In the genomic region with DNA sequence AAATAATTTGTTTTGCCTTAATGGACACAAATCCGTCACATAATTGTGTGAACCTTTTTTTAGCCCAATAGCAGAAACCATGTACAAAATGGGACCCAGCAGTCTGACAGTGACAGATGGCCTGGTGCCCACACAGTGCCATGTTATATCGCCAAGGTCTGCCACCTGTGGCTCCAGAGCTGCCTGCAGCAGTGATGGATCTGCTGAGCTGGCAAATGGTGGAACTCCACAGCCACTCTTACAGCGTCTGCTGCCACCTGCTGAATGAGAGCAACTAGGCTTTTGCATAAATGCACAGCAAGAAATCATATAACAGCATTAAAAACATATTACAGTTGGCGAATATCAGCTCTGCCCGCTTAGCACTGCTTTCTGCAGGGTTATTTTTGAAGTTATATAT, we compare ENCODE assay signal across 8 cellular contexts. TPM values are rescaled to one million over a fixed set of nuclear protein-coding genes. Genes with fewer than 3 reads are reported as not detected.
DNase-seq lines count a peak whose midpoint lies in the region; ATAC-seq and TF ChIP-seq lines count a peak whose summit lies in the region.

No MANE protein-coding gene starts in this region.

- no peak for TF ChIP-seq EP300 in stomach (IDR thresholded peaks at IDR 0.05)

- DNase-seq in Daoy (ENCODE audit: low read depth) (peak; percentile 34), SW480 (ENCODE audit: low spot score) (peak; percentile 61), fibroblast of villous mesenchyme (ENCODE audit: low read depth) (peak; percentile 60), stomach (peak; percentile 73), NCI-H2029 (lab: John Stamatoyannopoulos, UW) (no peak), vagina (ENCODE audit: extremely low spot score in 2 of 2) (no peak)

- H3K27ac ChIP-seq in KMS-11 (peak overlapping the region; percentile 8; the same call in 1 of the 2 replicates), stomach (no peak overlapping the region), vagina (no peak overlapping the region)

- H3K4me3 ChIP-seq in KMS-11 (IDR thresholded peaks at IDR 0.05; ENCODE audit: insufficient read depth, low read depth, low read length) (no peak overlapping the region), fibroblast of villous mesenchyme (ENCODE audit: low read depth, low read length) (no peak overlapping the region), stomach (no peak overlapping the region), vagina (no peak overlapping the region)

- H3K4me1 ChIP-seq in KMS-11 (ENCODE audit: low read depth, poor library complexity, severe bottlenecking) (peaks cover 22% of the 10 kb centered on the region), stomach (peaks cover 0 to 6% (median 0%) of the 10 kb centered on the region in 4 donors), vagina (no peaks in the 10 kb centered on the region)

- no peaks in the 10 kb centered on the region for H4K20me1 ChIP-seq in KMS-11 (ENCODE audit: insufficient read depth)

- H3K27me3 ChIP-seq in KMS-11 (ENCODE audit: insufficient read depth, low read depth), result no peaks in the 10 kb centered on the region
- no peaks in the 10 kb centered on the region for H3K27me3 ChIP-seq in stomach
- H3K27me3 ChIP-seq in vagina, result no peaks in the 10 kb centered on the region

- 59 to 89% (median 66%) methylated on average over 5 of the region's 5 CpGs for WGBS in stomach, 5 donors

- intact Hi-C loops in stomach (cut with DNase I; ENCODE audit: low total_unique reads), result no loop called here
- intact Hi-C loops in vagina (cut with DNase I), result no loop called here

- H3K9me3 ChIP-seq in stomach (no peaks in the 10 kb centered on the region), vagina (no peaks in the 10 kb centered on the region)

- no peak for ATAC-seq in GM21786 (IDR thresholded peaks at IDR 0.05; ENCODE audit: unreplicated experiment)

- TF ChIP-seq POLR2A in stomach (IDR thresholded peaks at IDR 0.05) (no peak), vagina (IDR thresholded peaks at IDR 0.05) (no peak)

- H3K36me3 ChIP-seq in KMS-11 (ENCODE audit: insufficient read depth) (no peaks in the 10 kb centered on the region), stomach (no peaks in the 10 kb centered on the region), vagina (no peaks in the 10 kb centered on the region)

- no peaks in the 10 kb centered on the region for H3K79me2 ChIP-seq in KMS-11 (ENCODE audit: insufficient read depth, low read depth)

- no peak overlapping the region for H2AFZ ChIP-seq in KMS-11 (ENCODE audit: low read depth)

- no peak overlapping the region for H3K9ac ChIP-seq in KMS-11

- H3K4me2 ChIP-seq in KMS-11, result peak overlapping the region; percentile 33; the same call in 1 of the 2 replicates

- TF ChIP-seq CTCF in KMS-11 (conservative IDR thresholded peaks at IDR 0.05; ENCODE audit: low read depth, low read length) (peak; percentile 60), fibroblast of villous mesenchyme (IDR thresholded peaks at IDR 0.05; ENCODE audit: insufficient read depth, low read depth, low read length) (peak; percentile 59), stomach (IDR thresholded peaks at IDR 0.05) (peak in 4 of 7 experiments; percentile 6 to 67 (median 34)), vagina (IDR thresholded peaks at IDR 0.05) (no peak)

RNA-seq across cellular contexts. Expression of gene NUP93, which starts 59.4 kb away (rescaled TPM):
- total RNA-seq in Daoy (2014; rRNA removed; shearing (Covaris generic)), result 91.9 and 120 TPM in 2 replicates
- total RNA-seq in fibroblast of villous mesenchyme (54.1 and 60.9 TPM in 2 replicates), stomach (100 to 1,000 TPM in 1 of 5 donors, 10 to 100 TPM in 4; 43.2 to 184 (median 87.5) TPM), vagina (43.7 TPM)
- 10 to 100 TPM; 26.7 to 46.6 (median 27.4) TPM for polyA plus RNA-seq in stomach

Comparison
In these comparisons a context has a peak if more than half of its experiments do, and no peak if none do; other contexts are left out.
1. DNase-seq: peak in Daoy (single experiment), SW480 (single experiment), fibroblast of villous mesenchyme (single experiment) and stomach (single experiment); none in NCI-H2029 (single experiment) and vagina (0 of 2).
2. CTCF ChIP-seq: peak in KMS-11 (single experiment), fibroblast of villous mesenchyme (single experiment) and stomach (4 of 7); none in vagina (0 of 3).